Comparison of ENCODE assay signal across 8 cellular contexts in the genomic region with DNA sequence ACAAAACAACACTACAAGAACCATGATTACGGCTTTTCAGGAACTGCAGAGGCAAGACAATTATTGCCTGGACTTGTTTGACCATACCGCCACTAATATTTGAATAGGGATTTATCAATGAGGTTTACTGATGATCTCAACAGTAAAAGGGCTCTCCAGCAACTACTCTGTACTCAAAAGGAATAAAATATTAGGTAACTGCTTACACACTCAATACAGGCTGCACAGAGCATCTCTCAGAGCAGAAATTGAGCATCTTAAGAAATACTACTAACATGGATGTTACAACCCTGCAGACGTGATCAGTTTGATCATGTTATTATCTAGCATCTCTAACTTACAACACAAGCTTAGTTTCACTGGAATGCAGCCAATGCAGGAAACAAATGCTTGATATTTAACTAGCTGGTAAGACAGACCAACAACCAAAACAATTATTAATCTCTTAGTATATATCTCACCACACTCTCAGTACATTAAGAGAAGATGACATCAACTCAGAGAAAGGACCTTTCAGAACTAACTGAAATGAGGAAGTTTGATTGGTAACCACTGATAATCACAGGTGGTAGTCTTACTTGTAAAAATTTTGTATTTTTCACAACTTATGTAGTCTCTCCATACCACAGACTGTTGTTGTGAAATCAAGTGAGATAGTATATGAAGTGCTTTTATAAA. TPM values are rescaled to one million over a fixed set of nuclear protein-coding genes. Genes with fewer than 3 reads are reported as not detected.
DNase-seq lines count a peak whose midpoint lies in the region; ATAC-seq and TF ChIP-seq lines count a peak whose summit lies in the region.

No MANE protein-coding gene starts in this region.

- H3K9me3 ChIP-seq in colonic mucosa: no peaks in the 10 kb centered on the region

- TF ChIP-seq CTCF in GM12865 (IDR thresholded peaks at IDR 0.05; ENCODE audit: insufficient read depth, low read depth, low read length, missing control alignments): no peak
- TF ChIP-seq CTCF in colonic mucosa (IDR thresholded peaks at IDR 0.05): no peak

- intact Hi-C loops in colonic mucosa (cut with DNase I): no loop called here

- peak; percentile 31 for DNase-seq in GM12865 (ENCODE audit: low read depth)
- DNase-seq in NCI-H748 (lab: John Stamatoyannopoulos, UW; ENCODE audit: unreplicated experiment): peak; percentile 83
- peak; percentile 86 for DNase-seq in kidney tubule cell (ENCODE audit: low spot score)
- DNase-seq in colonic mucosa: no peak
- DNase-seq in NCI-H2107 treated with DMSO at 0.1 percent for 48 hours (lab: John Stamatoyannopoulos, UW; ENCODE audit: unreplicated experiment): no peak
- DNase-seq in pons (ENCODE audit: low spot score): no peak
- no peak for DNase-seq in NK-92 (lab: John Stamatoyannopoulos, UW; ENCODE audit: unreplicated experiment)

- no peak overlapping the region for H3K9ac ChIP-seq in colonic mucosa (ENCODE audit: low read depth in 2 of 2, low read length in 2 of 2)

- peaks cover 10% of the 10 kb centered on the region for H3K4me1 ChIP-seq in colonic mucosa

- no peaks in the 10 kb centered on the region for H3K36me3 ChIP-seq in colonic mucosa

- H3K27ac ChIP-seq in colonic mucosa: no peak overlapping the region

- H3K27me3 ChIP-seq in colonic mucosa: no peaks in the 10 kb centered on the region

- peak; percentile 48 for ATAC-seq in HG02571 (IDR thresholded peaks at IDR 0.05; ENCODE audit: unreplicated experiment)

- H3K4me3 ChIP-seq in GM12865 (ENCODE audit: low read depth, low read length) (no peak overlapping the region), colonic mucosa (no peak overlapping the region)

RNA-seq across cellular contexts. Expression of a gene that starts 52.2 kb away (rescaled TPM):
- 100 to 1,000 TPM; 119 to 124 TPM for total RNA-seq in colonic mucosa

Comparison
In these comparisons a context has a peak if more than half of its experiments do, and no peak if none do; other contexts are left out.
1. DNase-seq: peak in GM12865 (single experiment), NCI-H748 (single experiment) and kidney tubule cell (single experiment); none in colonic mucosa (single experiment), NCI-H2107 treated with DMSO at 0.1 percent for 48 hours (single experiment), pons (single experiment) and NK-92 (single experiment).